In the genomic region with DNA sequence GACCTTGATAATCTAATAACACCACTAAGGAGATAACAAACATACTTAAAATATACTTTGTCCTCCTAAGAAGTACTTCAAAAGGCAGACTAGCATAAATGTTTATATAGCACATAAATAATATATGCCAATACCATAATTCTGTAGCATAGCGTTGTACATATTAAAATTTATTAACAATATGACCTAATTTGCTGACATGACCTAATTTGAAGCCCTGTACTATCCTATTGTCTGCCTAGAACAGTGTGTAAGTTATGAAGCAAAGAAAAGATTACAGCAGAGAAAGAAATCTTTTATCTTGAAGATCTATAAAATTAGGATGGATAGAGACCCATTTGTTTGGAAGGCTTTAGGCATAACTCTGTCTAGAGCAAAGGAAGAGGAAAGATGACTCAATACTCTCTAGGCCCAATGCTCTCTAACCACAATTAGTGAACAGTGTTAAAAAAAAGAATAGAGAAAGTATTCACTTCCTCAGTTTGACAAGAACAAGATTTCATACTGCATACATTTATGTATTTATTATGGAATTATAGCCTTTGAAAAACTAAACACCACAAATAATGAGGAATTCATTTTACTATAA, we compare ENCODE assay signal across 13 cellular contexts.
DNase-seq lines count a peak whose midpoint lies in the region; FAIRE-seq and TF ChIP-seq lines count a peak whose summit lies in the region.
"Had no signal": no experiment of that assay in that cellular context is flagged by ENCODE, and none has a peak within 500 bp of the region (broad histone marks: within the 10 kb centered on the region; RNA-seq: fewer than 3 reads in every experiment).

No MANE protein-coding gene starts in this region.

- H3K9me3 ChIP-seq in GM23248 (ENCODE audit: low read depth) (no peaks in the 10 kb centered on the region), fibroblast of lung (ENCODE audit: control insufficient read depth, insufficient read depth, low read depth, low read length) (no peaks in the 10 kb centered on the region), kidney (ENCODE audit: control insufficient read depth in 1 of 2, low read length in 2 of 2) (no peaks in the 10 kb centered on the region)
- H3K9me3 ChIP-seq: Caco-2 had no signal

- no peaks in the 10 kb centered on the region for H3K9me2 ChIP-seq in GM23248 (ENCODE audit: insufficient read depth)

- H3K4me3 ChIP-seq in GM23248, result no peak overlapping the region
- no peak overlapping the region for H3K4me3 ChIP-seq in fibroblast of lung (replicated peaks in 1 of 4; ENCODE audit: control extremely low read depth in 1 of 4, insufficient read depth in 1 of 4, low read depth in 3 of 4, low read length in 4 of 4)
- H3K4me3 ChIP-seq in kidney (ENCODE audit: low read length in 2 of 2), result no peak overlapping the region
- H3K4me3 ChIP-seq: heart left ventricle had no signal

- intact Hi-C loops in kidney (cut with DNase I), result no loop called here

- no peak for TF ChIP-seq CTCF in fibroblast of lung (conservative IDR thresholded peaks at IDR 0.05 in 1 of 2, IDR thresholded peaks at IDR 0.05 in 1 of 2; ENCODE audit: low read depth in 1 of 2, low read length in 2 of 2)
- no peak for TF ChIP-seq CTCF in kidney (IDR thresholded peaks at IDR 0.05; ENCODE audit: borderline replicate concordance, extremely low read depth, insufficient read depth)

- no peak overlapping the region for H3K27ac ChIP-seq in GM23248
- no peak overlapping the region for H3K27ac ChIP-seq in fibroblast of lung (ENCODE audit: insufficient read depth, low read length)
- H3K27ac ChIP-seq in kidney (ENCODE audit: low read depth in 2 of 2, low read length in 2 of 2), result no peak overlapping the region
- H3K27ac ChIP-seq: heart left ventricle had no signal

- no peaks in the 10 kb centered on the region for H3F3A ChIP-seq in GM23248 (ENCODE audit: insufficient read depth)

- H3K9ac ChIP-seq in GM23248 (no peak overlapping the region), fibroblast of lung (ENCODE audit: insufficient read depth, low read length) (no peak overlapping the region), kidney (ENCODE audit: low read length in 2 of 2) (no peak overlapping the region)

- H3K4me1 ChIP-seq in GM23248 (ENCODE audit: insufficient read depth) (peaks cover 7% of the 10 kb centered on the region; the same call in 1 of the 2 replicates), fibroblast of lung (ENCODE audit: control insufficient read depth, extremely low read depth, insufficient read depth, low read length) (no peaks in the 10 kb centered on the region), kidney (ENCODE audit: control insufficient read depth in 1 of 2, insufficient read depth in 1 of 2, low read depth in 1 of 2, low read length in 2 of 2) (no peaks in the 10 kb centered on the region)
- H3K4me1 ChIP-seq: Caco-2, heart left ventricle had no signal

- H3K36me3 ChIP-seq in GM23248 (ENCODE audit: low read depth), result no peaks in the 10 kb centered on the region
- no peaks in the 10 kb centered on the region for H3K36me3 ChIP-seq in fibroblast of lung (ENCODE audit: control insufficient read depth, insufficient read depth, low read length)
- H3K36me3 ChIP-seq in kidney (ENCODE audit: control insufficient read depth in 1 of 2, insufficient read depth in 2 of 2, low read length in 2 of 2), result no peaks in the 10 kb centered on the region

- H3K27me3 ChIP-seq in GM23248 (replicated peaks; ENCODE audit: insufficient read depth), result no peaks in the 10 kb centered on the region
- no peaks in the 10 kb centered on the region for H3K27me3 ChIP-seq in fibroblast of lung (ENCODE audit: control insufficient read depth, insufficient read depth, low read length)
- H3K27me3 ChIP-seq: heart left ventricle had no signal

- H3K4me2 ChIP-seq in GM23248 (ENCODE audit: unreplicated experiment) (peak overlapping the region; percentile 7), fibroblast of lung (ENCODE audit: extremely low read depth, insufficient read depth, low read length) (no peak overlapping the region)

- no peaks in the 10 kb centered on the region for H4K20me1 ChIP-seq in GM23248 (ENCODE audit: insufficient read depth)
- no peaks in the 10 kb centered on the region for H4K20me1 ChIP-seq in fibroblast of lung (ENCODE audit: control insufficient read depth, extremely low read depth, insufficient read depth, low read length)

- H3K79me2 ChIP-seq in GM23248 (ENCODE audit: insufficient read depth) (no peaks in the 10 kb centered on the region), fibroblast of lung (ENCODE audit: control insufficient read depth, insufficient read depth, low read length) (no peaks in the 10 kb centered on the region)

- FAIRE-seq in kidney (lab: Jason Lieb, UNC), result no peak

- peak; percentile 17 for DNase-seq in GF-D8 (lab: John Stamatoyannopoulos, UW)
- peak; percentile 45 for DNase-seq in GM23248
- peak; percentile 85 for DNase-seq in MV-4-11 (lab: John Stamatoyannopoulos, UW)
- DNase-seq in fibroblast of lung (ENCODE audit: low read depth in 2 of 2), result peak; percentile 17 to 59
- DNase-seq in NCI-H1694 treated with DMSO at 0.1 percent for 48 hours (lab: John Stamatoyannopoulos, UW), result no peak
- DNase-seq in CD1c-positive myeloid dendritic cell (ENCODE audit: extremely low spot score), result no peak
- DNase-seq in kidney, result no peak
- DNase-seq in inferior parietal cortex (ENCODE audit: extremely low spot score), result no peak
- DNase-seq: activated CD4-positive, CD25-positive, alpha-beta regulatory T cell treated with anti-CD3 and anti-CD28 coated beads, Interleukin-2, amount 50 U/mL, for 72 hours; anterior cingulate cortex; Caco-2; heart left ventricle; NCI-H748 treated with DMSO at 0.1 percent for 48 hours had no signal

- H2AFZ ChIP-seq in GM23248 (no peak overlapping the region), fibroblast of lung (ENCODE audit: low read length) (no peak overlapping the region)

- WGBS in GM23248 (ENCODE audit: low coverage in 1 of 2, low lambda C conversion rate in 2 of 2, missing lambda C conversion rate in 2 of 2), 2 experiments, result 71 to 91% methylated on average over 1 of the region's 1 CpG

- in situ Hi-C loops in GM23248 (cut with MboI), result no loop called here

Comparison
In these comparisons a context has a peak if more than half of its experiments do, and no peak if none do; other contexts are left out.
1. DNase-seq: peak in GF-D8 (single experiment), GM23248 (single experiment), MV-4-11 (single experiment) and fibroblast of lung (2 of 2); none in NCI-H1694 treated with DMSO at 0.1 percent for 48 hours (single experiment), CD1c-positive myeloid dendritic cell (single experiment), kidney (single experiment) and inferior parietal cortex (single experiment).